28 cellular contexts compared by ENCODE assay signal in the genomic region with DNA sequence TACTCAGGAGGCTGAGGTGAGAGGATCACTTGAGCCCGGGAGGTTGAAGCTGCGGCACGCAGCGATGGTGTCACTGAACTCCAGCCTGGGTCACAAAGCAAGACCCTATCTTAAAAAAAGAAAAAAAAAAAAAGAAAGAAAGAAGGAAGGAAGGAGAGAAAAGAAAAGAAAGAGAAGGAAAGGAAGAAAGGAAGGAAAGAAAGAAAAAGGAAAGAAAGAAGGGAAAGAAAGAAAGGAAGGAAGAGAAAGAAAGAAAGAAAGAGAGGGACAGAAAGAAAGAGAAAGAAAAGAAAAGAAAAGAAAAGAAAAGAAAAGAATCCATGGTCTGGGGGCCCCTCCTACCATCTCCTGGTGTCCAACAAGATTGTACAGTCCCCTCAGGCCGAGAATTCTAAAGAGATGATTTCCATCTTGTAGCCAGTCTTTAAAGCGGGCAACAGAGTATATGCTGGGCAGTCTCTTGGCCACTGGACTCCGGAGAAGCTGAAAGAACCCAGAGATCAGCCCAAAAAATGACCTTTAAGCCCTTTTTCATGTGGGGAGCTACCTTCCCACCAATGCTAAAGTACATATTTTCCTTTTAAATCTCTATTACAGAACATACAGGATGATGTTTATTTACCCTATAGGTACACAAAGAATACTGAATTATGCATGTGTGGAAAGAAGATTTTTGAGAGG.
"Had no signal": no experiment of that assay in that cellular context is flagged by ENCODE, and none has a peak within 500 bp of the region (broad histone marks: within the 10 kb centered on the region; RNA-seq: fewer than 3 reads in every experiment).

No MANE protein-coding gene starts in this region.

- H3K27ac Mint-ChIP-seq: effector memory CD8-positive, alpha-beta T cell; endodermal cell; mesothelial cell of epicardium had no signal

- H3K27me3 ChIP-seq: dorsolateral prefrontal cortex, esophagus squamous epithelium, gastrocnemius medialis, heart right ventricle, left lung had no signal

- H3K9me3 ChIP-seq: esophagus squamous epithelium, gastrocnemius medialis, heart right ventricle, left lung, lower lobe of right lung, mucosa of descending colon had no signal

- H3K4me1 Mint-ChIP-seq: endodermal cell, mesothelial cell of epicardium had no signal

- H3K27ac ChIP-seq: coronary artery, dorsolateral prefrontal cortex, epithelial cell of prostate, esophagus squamous epithelium, gastrocnemius medialis, heart right ventricle, left lung, lower lobe of right lung had no signal

- DNase-seq: dermis blood vessel endothelial cell; dorsolateral prefrontal cortex; effector CD4-positive, alpha-beta T cell; effector memory CD8-positive, alpha-beta T cell; endodermal cell; erythroblast; esophagus squamous epithelium; foreskin fibroblast; foreskin melanocyte; gastrocnemius medialis; glutamatergic neuron; head of caudate nucleus; heart right ventricle; hippocampal formation; left cardiac atrium; left lung; left ventricle myocardium superior; lower lobe of right lung; mesenchymal stem cell; mucosa of descending colon had no signal

- H3K4me1 ChIP-seq: esophagus squamous epithelium, gastrocnemius medialis, left lung, lower lobe of right lung had no signal

- FAIRE-seq: colon, endometrium, islet of Langerhans, keratinocyte had no signal

- H3K36me3 ChIP-seq: esophagus squamous epithelium, gastrocnemius medialis, heart right ventricle, left lung, lower lobe of right lung had no signal

- H3K9me3 Mint-ChIP-seq: effector memory CD8-positive, alpha-beta T cell had no signal

- H3K4me3 Mint-ChIP-seq: effector memory CD8-positive, alpha-beta T cell; endodermal cell; mesothelial cell of epicardium had no signal

- ATAC-seq: effector memory CD8-positive, alpha-beta T cell; esophagus mucosa; gastrocnemius medialis; heart right ventricle; left cardiac atrium; left lung; left ventricle myocardium superior; lower lobe of right lung; mucosa of descending colon had no signal

- H3K4me3 ChIP-seq: coronary artery, dorsolateral prefrontal cortex, esophagus squamous epithelium, gastrocnemius medialis, heart right ventricle, left lung, lower lobe of right lung, mucosa of descending colon had no signal
